ENCODE assay signal across 24 cellular contexts in the genomic region with DNA sequence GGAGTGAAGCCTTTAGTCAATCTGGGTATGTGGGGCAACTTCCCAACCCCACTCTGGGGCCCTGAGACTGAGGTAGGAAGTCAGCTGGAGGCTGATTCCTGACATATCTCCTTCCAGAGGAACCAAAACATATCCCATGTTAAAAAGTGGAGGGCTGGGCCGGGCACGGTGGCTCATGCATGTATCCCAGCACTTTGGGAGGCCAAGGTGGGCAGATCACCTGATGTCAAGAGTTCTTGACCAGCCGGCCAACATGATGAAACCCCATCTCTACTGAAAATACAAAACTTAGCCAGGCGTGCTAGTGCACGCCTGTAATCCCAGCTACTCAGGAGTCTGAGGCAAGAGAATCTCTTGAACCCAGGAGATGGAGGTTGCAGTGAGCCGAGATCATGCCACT. TPM values are rescaled to one million over a fixed set of nuclear protein-coding genes. Genes with fewer than 3 reads are reported as not detected.
DNase-seq lines count a peak whose midpoint lies in the region; ATAC-seq and TF ChIP-seq lines count a peak whose summit lies in the region.
"Had no signal": no experiment of that assay in that cellular context is flagged by ENCODE, and none has a peak within 500 bp of the region (broad histone marks: within the 10 kb centered on the region; RNA-seq: fewer than 3 reads in every experiment).

No MANE protein-coding gene starts in this region.

- H3K56ac ChIP-seq in IMR-90 (ENCODE audit: extremely low read depth, insufficient read depth, low read length) = no peak overlapping the region

- H3K36me3 ChIP-seq in IMR-90 (ENCODE audit: control insufficient read depth, insufficient read depth, low read length) (no peaks in the 10 kb centered on the region), smooth muscle cell (ENCODE audit: low read depth) (no peaks in the 10 kb centered on the region)
- H3K36me3 ChIP-seq: BLaER1 treated with 17β-estradiol and CSF1 and Interleukin-3, amounts not matched to agents 10 nM and 100 nM; HAP-1; SJCRH30 had no signal

- no peak overlapping the region for H2BK20ac ChIP-seq in IMR-90 (ENCODE audit: low read depth, low read length)

- CTCF ChIA-PET in IMR-90 (lab: Yijun Ruan, JAX) = no interaction called here

- H3K27me3 ChIP-seq in IMR-90 (ENCODE audit: control insufficient read depth, insufficient read depth, low read length) (no peaks in the 10 kb centered on the region), smooth muscle cell (ENCODE audit: low read depth) (no peaks in the 10 kb centered on the region)
- H3K27me3 ChIP-seq: SJCRH30 had no signal

- H4K91ac ChIP-seq in IMR-90 (ENCODE audit: insufficient read depth, low read depth, low read length) = no peak overlapping the region

- H2AFZ ChIP-seq in IMR-90 (replicated peaks; ENCODE audit: low read length, poor library complexity) = no peak overlapping the region
- no peak overlapping the region for H2AFZ ChIP-seq in smooth muscle cell (ENCODE audit: low read depth)
- H2AFZ ChIP-seq: GM23338 had no signal

- BruUV-seq in IMR-90 (replicated peaks; lab: Mats Ljungman, UMichigan) = no TSS peak

- H3K27ac Mint-ChIP-seq in chondrocyte (ENCODE audit: unreplicated experiment) = peak overlapping the region; percentile 99
- H3K27ac Mint-ChIP-seq in nephron = peak overlapping the region; percentile 68 to 81 (median 75)
- H3K27ac Mint-ChIP-seq: CD4-positive, alpha-beta memory T cell; GM23338 had no signal

- H3K79me1 ChIP-seq in IMR-90 (ENCODE audit: low read depth in 1 of 2, low read length in 2 of 2) = no peaks in the 10 kb centered on the region; a peak in 1 of 4 replicates

- no peak overlapping the region for H3K18ac ChIP-seq in IMR-90 (ENCODE audit: low read depth, low read length)

- DNase-seq in IMR-90 = no peak
- no peak for DNase-seq in chondrocyte (ENCODE audit: low spot score)
- no peak for DNase-seq in smooth muscle cell (lab: John Stamatoyannopoulos, UW; ENCODE audit: unreplicated experiment)
- DNase-seq in Kasumi-1 (lab: John Stamatoyannopoulos, UW) = no peak
- no peak for DNase-seq in GM20000 (ENCODE audit: low spot score)
- no peak for DNase-seq in HCEC 1CT
- DNase-seq in NCI-H2081 treated with DMSO at 0.1 percent for 48 hours (lab: John Stamatoyannopoulos, UW) = no peak
- DNase-seq: CD4-positive, alpha-beta memory T cell; COR-L47; DMS53; MV-4-11; NCI-H1105; NCI-H1436 treated with DMSO at 0.1 percent for 48 hours; NCI-H187 treated with DMSO at 0.1 percent for 48 hours; NCI-H2107; NCI-H774 had no signal

- peaks cover 40% of the 10 kb centered on the region for H3F3A ChIP-seq in smooth muscle cell (ENCODE audit: low read depth)

- H2AK9ac ChIP-seq in IMR-90 (replicated peaks; ENCODE audit: low read depth, low read length, poor library complexity) = no peak overlapping the region

- no peak overlapping the region for H2BK5ac ChIP-seq in IMR-90 (ENCODE audit: low read depth, low read length, poor library complexity, severe bottlenecking)

- no peak overlapping the region for H3K4me3 ChIP-seq in IMR-90 (ENCODE audit: insufficient read depth, low read depth, low read length)
- H3K4me3 ChIP-seq in smooth muscle cell = no peak overlapping the region
- H3K4me3 ChIP-seq: BLaER1 treated with 17β-estradiol and CSF1 and Interleukin-3, amounts not matched to agents 10 nM and 100 nM; GM23338; HAP-1; K562; SJCRH30 had no signal

- H3K9me3 ChIP-seq in IMR-90 (ENCODE audit: control insufficient read depth, insufficient read depth, low read length) = no peaks in the 10 kb centered on the region
- H3K9me3 ChIP-seq in smooth muscle cell (replicated peaks; ENCODE audit: low read depth) = no peaks in the 10 kb centered on the region
- H3K9me3 ChIP-seq: BLaER1 treated with 17β-estradiol and CSF1 and Interleukin-3, amounts not matched to agents 10 nM and 100 nM; HAP-1; SJCRH30 had no signal

- no peak overlapping the region for H2BK120ac ChIP-seq in IMR-90 (ENCODE audit: low read depth, low read length)

- H3K9me3 Mint-ChIP-seq in chondrocyte (ENCODE audit: low read depth) (no peaks in the 10 kb centered on the region), nephron (no peaks in the 10 kb centered on the region)
- H3K9me3 Mint-ChIP-seq: CD4-positive, alpha-beta memory T cell; GM23338 had no signal

- ATAC-seq in IMR-90 (ENCODE audit: low read depth) = no peak
- ATAC-seq: GM23338, HepG2, K562, SK-N-SH treated with all-trans-retinoic acid at 6 μM for 48 hours had no signal

- dilution Hi-C loops in IMR-90 (cut with HindIII; ENCODE audit: low sequenced_read_pairs, unreplicated experiment) = no loop called here

- H4K5ac ChIP-seq in IMR-90 (ENCODE audit: low read depth, low read length) = no peak overlapping the region

- H2AK5ac ChIP-seq in IMR-90 (ENCODE audit: low read depth, low read length) = peak overlapping the region; percentile 27; the same call in 1 of the 2 replicates

- TF ChIP-seq POLR2A in IMR-90 (IDR thresholded peaks at IDR 0.05; ENCODE audit: low read depth, low read length) = no peak

- no peak overlapping the region for H3K9ac ChIP-seq in IMR-90 (ENCODE audit: low read depth, low read length)
- no peak overlapping the region for H3K9ac ChIP-seq in smooth muscle cell (ENCODE audit: low read depth)
- H3K9ac ChIP-seq: BLaER1 treated with 17β-estradiol and CSF1 and Interleukin-3, amounts not matched to agents 10 nM and 100 nM had no signal

- POLR2A ChIA-PET in IMR-90 (lab: Charles Lee; ENCODE audit: unreplicated experiment) = no interaction called here

- no peak for TF ChIP-seq RAD21 in IMR-90 (IDR thresholded peaks at IDR 0.05; ENCODE audit: low read length)

- no peak overlapping the region for H3K14ac ChIP-seq in IMR-90 (replicated peaks; ENCODE audit: low read depth, low read length)

- peaks cover 16% of the 10 kb centered on the region; the same call in 1 of the 2 replicates for H3K9me1 ChIP-seq in IMR-90 (ENCODE audit: insufficient read depth, low read length)

- in situ Hi-C loops in IMR-90 (cut with MboI; ENCODE audit: low sequenced_read_pairs) = no loop called here

- no peak overlapping the region for H3K4ac ChIP-seq in IMR-90 (ENCODE audit: low read depth, low read length)

- H3K4me3 Mint-ChIP-seq in chondrocyte (ENCODE audit: unreplicated experiment) (no peak overlapping the region), nephron (peak overlapping the region in 2 of 3 experiments; percentile 30 to 35)
- H3K4me3 Mint-ChIP-seq: CD4-positive, alpha-beta memory T cell; GM23338 had no signal

- intact Hi-C loops in IMR-90 (cut with micrococcal nuclease) = loop anchor here (5.0 kb wide), 3 partner anchors 75 to 175 kb away; no protein-coding TSS in a partner anchor

- TF ChIP-seq CTCF in IMR-90 (conservative IDR thresholded peaks at IDR 0.05; ENCODE audit: low read depth, low read length) (no peak), chondrocyte (IDR thresholded peaks at IDR 0.05) (no peak), nephron (IDR thresholded peaks at IDR 0.05; ENCODE audit: unreplicated experiment in 3 of 3) (no peak), smooth muscle cell (IDR thresholded peaks at IDR 0.05; ENCODE audit: borderline replicate concordance, insufficient read depth, poor library complexity, severe bottlenecking) (no peak), GM20000 (IDR thresholded peaks at IDR 0.05; ENCODE audit: extremely low read depth, missing control alignments) (no peak)

- H3K23ac ChIP-seq in IMR-90 (ENCODE audit: low read depth, low read length) = no peak overlapping the region

- H3K4me1 ChIP-seq in IMR-90 (ENCODE audit: control insufficient read depth, insufficient read depth, low read length) (peaks cover 39% of the 10 kb centered on the region), smooth muscle cell (ENCODE audit: low read depth) (peaks cover 59% of the 10 kb centered on the region)
- H3K4me1 ChIP-seq: HAP-1 had no signal

- H3K36me3 Mint-ChIP-seq in chondrocyte (ENCODE audit: low read depth) = peaks cover 3% of the 10 kb centered on the region
- H3K36me3 Mint-ChIP-seq in nephron (ENCODE audit: low read depth) = no peaks in the 10 kb centered on the region
- H3K36me3 Mint-ChIP-seq: CD4-positive, alpha-beta memory T cell had no signal

- H3K27ac ChIP-seq in IMR-90 (ENCODE audit: insufficient read depth, low read length) (no peak overlapping the region), smooth muscle cell (ENCODE audit: low read depth) (peak overlapping the region; percentile 98)
- H3K27ac ChIP-seq: BLaER1 treated with 17β-estradiol and CSF1 and Interleukin-3, amounts not matched to agents 10 nM and 100 nM; SJCRH30 had no signal

- no peak overlapping the region for H2BK15ac ChIP-seq in IMR-90 (ENCODE audit: low read depth, low read length)

- H3K4me1 Mint-ChIP-seq in chondrocyte (ENCODE audit: low read depth) (peaks cover 91% of the 10 kb centered on the region), nephron (peaks cover 68% of the 10 kb centered on the region)

- H3K27me3 Mint-ChIP-seq in chondrocyte (ENCODE audit: low read depth) = no peaks in the 10 kb centered on the region
- peaks cover 6% of the 10 kb centered on the region for H3K27me3 Mint-ChIP-seq in nephron (ENCODE audit: low read depth)

- no peaks in the 10 kb centered on the region for H4K20me1 ChIP-seq in IMR-90 (ENCODE audit: insufficient read depth, low read length)
- H4K20me1 ChIP-seq in smooth muscle cell (ENCODE audit: low read depth) = peaks cover 18% of the 10 kb centered on the region

- no peak overlapping the region for H4K8ac ChIP-seq in IMR-90 (ENCODE audit: low read depth in 2 of 2, low read length in 2 of 2)

- H3K4me2 ChIP-seq in IMR-90 (ENCODE audit: low read depth, low read length) (no peak overlapping the region), smooth muscle cell (no peak overlapping the region)

- WGBS in IMR-90 (ENCODE audit: extremely low coverage in 2 of 2, insufficient read length in 1 of 2), 2 experiments = 100% methylated on average over 1 of the region's 6 CpGs; no CpG with 5 or more reads in 1 of the 2 experiments
- WGBS in smooth muscle cell (ENCODE audit: low lambda C conversion rate) = 93% methylated on average over 6 of the region's 6 CpGs

- no peaks in the 10 kb centered on the region for H3K79me2 ChIP-seq in smooth muscle cell (ENCODE audit: low read depth)

TF ChIP-seq in IMR-90, 13 proteins besides CTCF, POLR2A, EP300 and RAD21:
- no peak for TF ChIP-seq RFX5 (IDR thresholded peaks at IDR 0.05; ENCODE audit: low read depth, low read length)
- no peak for TF ChIP-seq SMC3 (IDR thresholded peaks at IDR 0.05; ENCODE audit: low read depth, low read length)
- TF ChIP-seq MAZ (IDR thresholded peaks at IDR 0.05; ENCODE audit: borderline replicate concordance, low read depth, low read length) = no peak
- TF ChIP-seq CHD1 (IDR thresholded peaks at IDR 0.05; ENCODE audit: low read depth, low read length) = no peak
- no peak for TF ChIP-seq NFE2L2 (IDR thresholded peaks at IDR 0.05; ENCODE audit: low read depth, low read length)
- no peak for TF ChIP-seq MXI1 (IDR thresholded peaks at IDR 0.05; ENCODE audit: borderline replicate concordance, low read depth, low read length)
- TF ChIP-seq CEBPB (IDR thresholded peaks at IDR 0.05; ENCODE audit: low read depth, low read length) = no peak

RNA-seq across cellular contexts. Expression of a gene that starts 44.0 kb away (rescaled TPM):
- 24.9 and 30.8 TPM in 2 replicates for total RNA-seq in IMR-90 (2012; rRNA removed)
- 35.7 and 38.8 TPM in 2 replicates for polyA plus RNA-seq in IMR-90 (2012; rRNA removed)
- 34.7 and 72.2 TPM in 2 replicates for polyA plus RNA-seq in IMR-90 (2012; cell fraction: cytosol; rRNA removed)
- 24.5 and 60.8 TPM in 2 replicates for polyA plus RNA-seq in IMR-90 (2012; cell fraction: nucleus; rRNA removed; ENCODE audit: low replicate concordance)
- total RNA-seq in chondrocyte = 144 to 193 TPM (median 145 TPM) in 3 replicates
- total RNA-seq in smooth muscle cell = 85.5 and 103 TPM in 2 replicates
- polyA plus RNA-seq in smooth muscle cell = 139 and 175 TPM in 2 replicates
